ENCODE assay signal across 29 cellular contexts in the genomic region with DNA sequence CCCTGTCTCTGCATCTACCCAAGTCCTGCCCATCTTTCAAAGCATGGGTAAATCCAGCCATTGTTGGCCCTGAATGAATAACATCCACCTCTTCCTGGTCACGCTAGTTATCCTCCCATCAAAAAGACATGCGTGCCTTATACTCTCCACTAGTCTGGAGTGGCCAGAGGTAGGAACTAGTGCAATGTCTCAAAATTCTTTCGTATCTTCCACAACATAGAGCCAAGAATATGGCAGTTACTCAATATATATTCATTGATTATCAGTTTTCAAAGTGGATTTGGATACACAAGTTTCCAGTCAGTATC. TPM values are rescaled to one million over a fixed set of nuclear protein-coding genes. Genes with fewer than 3 reads are reported as not detected.
"Had no signal": no experiment of that assay in that cellular context is flagged by ENCODE, and none has a peak within 500 bp of the region (broad histone marks: within the 10 kb centered on the region; RNA-seq: fewer than 3 reads in every experiment).

No MANE protein-coding gene starts in this region.

- ATAC-seq: effector memory CD8-positive, alpha-beta T cell; esophagus mucosa; foreskin keratinocyte; gastrocnemius medialis; gastroesophageal sphincter; heart left ventricle; heart right ventricle had no signal

- H3K27me3 ChIP-seq: colonic mucosa, esophagus muscularis mucosa, esophagus squamous epithelium, foreskin keratinocyte, gastrocnemius medialis, gastroesophageal sphincter, heart left ventricle, heart right ventricle had no signal

- H3K36me3 ChIP-seq: colonic mucosa, esophagus squamous epithelium, gastrocnemius medialis, gastroesophageal sphincter, heart right ventricle had no signal

- H3K4me1 ChIP-seq: colonic mucosa, foreskin keratinocyte had no signal

- H3K9me3 ChIP-seq: colonic mucosa, esophagus muscularis mucosa, esophagus squamous epithelium, gastrocnemius medialis, gastroesophageal sphincter, heart left ventricle, heart right ventricle had no signal

- FAIRE-seq: colon, endometrium, endothelial cell of umbilical vein, frontal cortex had no signal

- DNase-seq: colonic mucosa; cortex of kidney; dermis blood vessel endothelial cell; dorsolateral prefrontal cortex; effector CD4-positive, alpha-beta T cell; effector CD8-positive, alpha-beta T cell; effector memory CD4-positive, alpha-beta T cell; effector memory CD8-positive, alpha-beta T cell; erythroblast; esophagus squamous epithelium; foreskin fibroblast; foreskin keratinocyte; foreskin melanocyte; gastrocnemius medialis; glutamatergic neuron; head of caudate nucleus; heart left ventricle; heart right ventricle had no signal

- H3K27ac ChIP-seq: colonic mucosa, coronary artery, dorsolateral prefrontal cortex, epithelial cell of prostate, esophagus muscularis mucosa, esophagus squamous epithelium, foreskin keratinocyte, gastrocnemius medialis, gastroesophageal sphincter, heart left ventricle, heart right ventricle had no signal

- H3K4me3 ChIP-seq: colonic mucosa, coronary artery, dorsolateral prefrontal cortex, esophagus muscularis mucosa, esophagus squamous epithelium, gastrocnemius medialis, gastroesophageal sphincter, heart left ventricle, heart right ventricle had no signal

RNA-seq across cellular contexts. Expression of a gene that starts 8.9 kb away (rescaled TPM):
- total RNA-seq: epithelial cell of proximal tubule, foreskin keratinocyte had no signal
- polyA plus RNA-seq: fibroblast of lung, foreskin keratinocyte had no signal
